12 cellular contexts compared by ENCODE assay signal in the genomic region with DNA sequence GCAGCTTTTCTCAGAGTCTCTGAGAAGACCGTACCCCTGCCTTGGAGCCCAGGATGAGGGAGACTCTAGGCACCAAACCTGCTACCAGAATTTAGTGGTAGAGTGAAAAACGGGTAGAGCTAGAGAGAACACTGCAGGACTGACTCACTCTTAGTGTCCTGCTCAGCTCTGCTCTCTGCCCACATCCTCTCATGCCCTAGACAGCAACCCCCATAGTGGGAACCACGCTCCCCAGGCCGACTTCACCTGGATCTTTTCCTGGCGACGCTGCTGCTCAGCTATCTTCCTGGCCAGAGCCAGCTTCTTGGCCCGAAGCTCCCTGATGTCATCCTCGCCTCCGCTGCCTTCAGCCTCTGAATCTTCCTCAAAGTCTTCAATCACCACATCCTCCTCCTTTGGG. TPM values are rescaled to one million over a fixed set of nuclear protein-coding genes. Genes with fewer than 3 reads are reported as not detected.
DNase-seq lines count a peak whose midpoint lies in the region; FAIRE-seq and TF ChIP-seq lines count a peak whose summit lies in the region.
"Had no signal": no experiment of that assay in that cellular context is flagged by ENCODE, and none has a peak within 500 bp of the region (broad histone marks: within the 10 kb centered on the region; RNA-seq: fewer than 3 reads in every experiment).

No MANE protein-coding gene starts in this region.

- BruUV-seq in A673 (replicated peaks; lab: Mats Ljungman, UMichigan) = no TSS peak

- POLR2A ChIA-PET in A673 (lab: Charles Lee; ENCODE audit: low non-redundant PET) = no interaction called here

- peak; percentile 38 for FAIRE-seq in RCC 7860 (lab: Jason Lieb, UNC)

- no peaks in the 10 kb centered on the region for H3K9me3 ChIP-seq in A673 (ENCODE audit: low read depth, low read length, poor library complexity, severe bottlenecking)

- H3K4me1 Mint-ChIP-seq in osteocyte (ENCODE audit: unreplicated experiment) = peaks cover 41% of the 10 kb centered on the region

- H3K36me3 ChIP-seq in A673 (ENCODE audit: insufficient read depth, low read length, poor library complexity, severe bottlenecking) = peaks cover 4% of the 10 kb centered on the region

- H3K4me1 ChIP-seq in A673 (ENCODE audit: insufficient read depth, low read length, poor library complexity, severe bottlenecking) = no peaks in the 10 kb centered on the region

- intact Hi-C loops in A673 (cut with micrococcal nuclease; ENCODE audit: unreplicated experiment) = no loop called here

- no peaks in the 10 kb centered on the region for H3K9me3 Mint-ChIP-seq in osteocyte (ENCODE audit: unreplicated experiment)
- H3K9me3 Mint-ChIP-seq: activated CD4-positive, alpha-beta memory T cell treated with anti-CD3 and anti-CD28 coated beads for 36 hours; stimulated activated memory B cell treated with anti-CD40 and anti-IgM and Interleukin-4, amounts not matched to agents 10 μg/mL and 1 μg/mL and 100 μg/mL, for 72 hours had no signal

- no peaks in the 10 kb centered on the region for H3K27me3 Mint-ChIP-seq in osteocyte (ENCODE audit: unreplicated experiment)
- H3K27me3 Mint-ChIP-seq: activated CD4-positive, alpha-beta memory T cell treated with anti-CD3 and anti-CD28 coated beads for 36 hours; stimulated activated memory B cell treated with anti-CD40 and anti-IgM and Interleukin-4, amounts not matched to agents 10 μg/mL and 1 μg/mL and 100 μg/mL, for 72 hours had no signal

- peak overlapping the region; percentile 63 for H3K27ac ChIP-seq in epithelial cell of prostate
- no peak overlapping the region for H3K27ac ChIP-seq in A673 (ENCODE audit: low read depth, low read length, poor library complexity, severe bottlenecking)

- no peak overlapping the region for H3K4me3 Mint-ChIP-seq in osteocyte (ENCODE audit: unreplicated experiment)
- H3K4me3 Mint-ChIP-seq: activated CD4-positive, alpha-beta memory T cell treated with anti-CD3 and anti-CD28 coated beads for 36 hours; stimulated activated memory B cell treated with anti-CD40 and anti-IgM and Interleukin-4, amounts not matched to agents 10 μg/mL and 1 μg/mL and 100 μg/mL, for 72 hours had no signal

- DNase-seq in EL = peak; percentile 88
- DNase-seq in RCC 7860 (ENCODE audit: low spot score) = peak; percentile 60
- DNase-seq in epithelial cell of prostate (ENCODE audit: low read depth, low spot score) = no peak
- DNase-seq in osteocyte (ENCODE audit: extremely low spot score, unreplicated experiment) = no peak
- no peak for DNase-seq in HPDE6-E6E7 (ENCODE audit: extremely low spot score)
- DNase-seq in A673 (ENCODE audit: low spot score) = no peak
- no peak for DNase-seq in pons (ENCODE audit: low spot score)
- no peak for DNase-seq in hepatic stellate cell (ENCODE audit: low spot score)
- DNase-seq: activated CD4-positive, alpha-beta memory T cell treated with anti-CD3 and anti-CD28 coated beads for 36 hours; NCI-H1417; NCI-H526 treated with DMSO at 0.1 percent for 48 hours had no signal

- no peaks in the 10 kb centered on the region for H3K27me3 ChIP-seq in A673 (replicated peaks; ENCODE audit: insufficient read depth, low read depth, low read length, poor library complexity)

- no peak overlapping the region for H3K4me3 ChIP-seq in A673 (ENCODE audit: low read depth, low read length, poor library complexity, severe bottlenecking)

- peak overlapping the region; percentile 11 for H3K27ac Mint-ChIP-seq in osteocyte (ENCODE audit: unreplicated experiment)
- H3K27ac Mint-ChIP-seq: activated CD4-positive, alpha-beta memory T cell treated with anti-CD3 and anti-CD28 coated beads for 36 hours had no signal

- TF ChIP-seq CTCF in osteocyte (IDR thresholded peaks at IDR 0.05) (no peak), A673 (conservative IDR thresholded peaks at IDR 0.05; ENCODE audit: low read depth, low read length) (no peak)

- CTCF ChIA-PET in A673 (lab: Charles Lee) = no interaction called here

- H3K36me3 Mint-ChIP-seq in osteocyte (ENCODE audit: unreplicated experiment) = peaks cover 28% of the 10 kb centered on the region

RNA-seq across cellular contexts. Expression of a gene that starts 26.7 kb away (rescaled TPM):
- 3.3 and 3.7 TPM in 2 replicates for total RNA-seq in osteocyte
- total RNA-seq in A673 (2021) = 0.84 and 1.5 TPM in 2 replicates

RNA-seq across cellular contexts. Expression of a gene that starts 39.7 kb away (rescaled TPM):
- total RNA-seq in osteocyte (33.2 and 35.9 TPM in 2 replicates), A673 (2021) (30.7 and 33.1 TPM in 2 replicates)

RNA-seq across cellular contexts. Expression of a gene that starts 51.6 kb away (rescaled TPM):
- total RNA-seq in osteocyte (57.3 and 59.0 TPM in 2 replicates), A673 (2021) (51.1 and 60.8 TPM in 2 replicates)

RNA-seq across cellular contexts. Expression of a gene that starts 56.4 kb away (rescaled TPM):
- total RNA-seq in osteocyte (3.7 and 3.8 TPM in 2 replicates), A673 (2021) (0.80 and 1.0 TPM in 2 replicates)

Comparison
In these comparisons a context has a peak if more than half of its experiments do, and no peak if none do; other contexts are left out.
1. DNase-seq: peak in EL (single experiment) and RCC 7860 (single experiment); none in epithelial cell of prostate (single experiment), osteocyte (single experiment), HPDE6-E6E7 (single experiment), A673 (single experiment), pons (single experiment) and hepatic stellate cell (single experiment).